In genomic region chr2:64938607-64939285, GRCh38 we compare ENCODE assay signal across 21 cellular contexts. TPM values are rescaled to one million over a fixed set of nuclear protein-coding genes. Genes with fewer than 3 reads are reported as not detected.
DNase-seq lines count a peak whose midpoint lies in the region; ATAC-seq, FAIRE-seq and TF ChIP-seq lines count a peak whose summit lies in the region.
"Had no signal": no experiment of that assay in that cellular context is flagged by ENCODE, and none has a peak within 500 bp of the region (broad histone marks: within the 10 kb centered on the region; RNA-seq: fewer than 3 reads in every experiment).

No MANE protein-coding gene starts in this region.

- no peaks in the 10 kb centered on the region for H3K79me1 ChIP-seq in H1 (ENCODE audit: low read depth, low read length)

- no peak for DNase-seq in natural killer cell treated with Interleukin-12 subunit alpha and Interleukin-12 subunit beta and Interleukin-15 and Interleukin-18, amount 100 ng/mL, for 72 hours (ENCODE audit: low spot score)
- DNase-seq in natural killer cell (no peak), MM.1S (peak; percentile 40), H1 (ENCODE audit: low read depth in 1 of 2, low spot score in 2 of 2) (no peak), NCI-H446 (lab: John Stamatoyannopoulos, UW) (no peak)
- DNase-seq in activated naive CD4-positive, alpha-beta T cell treated with anti-CD3 and anti-CD28 coated beads, Interleukin-2, amount 10 ng/mL, durations not matched to agents 7 days and 5 days: no peak
- DNase-seq in activated T-cell treated with anti-CD3 and anti-CD28 coated beads, Interleukin-2, amount 50 U/mL, for 24 hours: no peak
- DNase-seq: activated T-cell treated with anti-CD3 and anti-CD28 coated beads, Interleukin-2, amount 50 U/mL, for 1 hour; colonic mucosa; DMS 273 treated with DMSO at 0.1 percent for 48 hours; KG1; mesenchymal stem cell; NCI-H1092 treated with DMSO at 0.1 percent for 48 hours; NCI-H82; trophoblast cell had no signal

- peaks cover 50% of the 10 kb centered on the region for H3K4me1 ChIP-seq in MM.1S (ENCODE audit: low read length)
- H3K4me1 ChIP-seq in H1 (replicated peaks in 1 of 4; ENCODE audit: control insufficient read depth in 3 of 4, insufficient read depth in 4 of 4, low read length in 3 of 4): peaks cover 0 to 5% (median 3%) of the 10 kb centered on the region in 4 experiments; a peak in 4 of 7 replicates
- H3K4me1 ChIP-seq in subcutaneous abdominal adipose tissue (ENCODE audit: control insufficient read depth in 5 of 5, insufficient read depth in 5 of 5, low read length in 5 of 5): peaks cover 2 to 32% (median 18%) of the 10 kb centered on the region in 5 donors
- H3K4me1 ChIP-seq: colonic mucosa had no signal

- H2AFZ ChIP-seq in MM.1S (ENCODE audit: low read length): no peak overlapping the region
- no peak overlapping the region for H2AFZ ChIP-seq in H1 (ENCODE audit: low read length)

- H3K36me3 ChIP-seq in MM.1S (replicated peaks; ENCODE audit: insufficient read depth, low read length) (0 out of 2 replicates have a peak, but pooled peaks cover 6% of the 10 kb centered on the region), H1 (ENCODE audit: control insufficient read depth in 2 of 4, insufficient read depth in 4 of 4, low read length in 3 of 4) (no peaks in the 10 kb centered on the region), subcutaneous abdominal adipose tissue (ENCODE audit: control insufficient read depth in 5 of 5, insufficient read depth in 5 of 5, low read length in 5 of 5) (no peaks in the 10 kb centered on the region)
- H3K36me3 ChIP-seq: colonic mucosa had no signal

- no peaks in the 10 kb centered on the region for H3K9me2 ChIP-seq in MM.1S (replicated peaks; ENCODE audit: insufficient read depth, low read length)

- no peak for ATAC-seq in natural killer cell treated with Interleukin-12 subunit alpha and Interleukin-12 subunit beta and Interleukin-15 and Interleukin-18, amount 100 ng/mL, for 72 hours
- no peak for ATAC-seq in natural killer cell

- no peak overlapping the region for H3K14ac ChIP-seq in H1 (ENCODE audit: insufficient read length)

- H4K20me1 ChIP-seq in MM.1S (ENCODE audit: insufficient read depth, low read length) (no peaks in the 10 kb centered on the region), H1 (replicated peaks in 1 of 2; ENCODE audit: control insufficient read depth in 1 of 2, insufficient read depth in 2 of 2, low read length in 2 of 2) (no peaks in the 10 kb centered on the region)

- no peak overlapping the region for H4K8ac ChIP-seq in H1 (ENCODE audit: extremely low read depth, insufficient read depth, low read length)

- no peak overlapping the region for H2BK5ac ChIP-seq in H1 (ENCODE audit: low read depth, low read length)

- no peaks in the 10 kb centered on the region for H3K27me3 Mint-ChIP-seq in natural killer cell treated with Interleukin-12 subunit alpha and Interleukin-12 subunit beta and Interleukin-15 and Interleukin-18, amount 100 ng/mL, for 72 hours
- H3K27me3 Mint-ChIP-seq in natural killer cell (ENCODE audit: low read depth in 2 of 2): peaks cover 0 to 7% of the 10 kb centered on the region in 2 donors
- peaks cover 14% of the 10 kb centered on the region for H3K27me3 Mint-ChIP-seq in activated naive CD4-positive, alpha-beta T cell treated with anti-CD3 and anti-CD28 coated beads, Interleukin-2, amount 10 ng/mL, durations not matched to agents 7 days and 5 days
- H3K27me3 Mint-ChIP-seq in activated T-cell treated with anti-CD3 and anti-CD28 coated beads, Interleukin-2, amount 50 U/mL, for 24 hours: no peaks in the 10 kb centered on the region

- H3K4me3 ChIP-seq in MM.1S (ENCODE audit: low read length): peak overlapping the region; percentile 75
- no peak overlapping the region for H3K4me3 ChIP-seq in H1 (ENCODE audit: extremely low read depth in 1 of 4, insufficient read depth in 2 of 4, low read depth in 3 of 4, low read length in 4 of 4)
- H3K4me3 ChIP-seq in subcutaneous abdominal adipose tissue (ENCODE audit: low read depth in 1 of 5, low read length in 5 of 5): peak overlapping the region in 1 of 5 donors; percentile 50
- H3K4me3 ChIP-seq: colonic mucosa had no signal

- H2BK120ac ChIP-seq in H1 (replicated peaks; ENCODE audit: low read depth, low read length): no peak overlapping the region

- TF ChIP-seq CTCF in natural killer cell (IDR thresholded peaks at IDR 0.05) (no peak), MM.1S (IDR thresholded peaks at IDR 0.05; ENCODE audit: low read length) (no peak), H1 (IDR thresholded peaks at IDR 0.05; ENCODE audit: control extremely low read depth in 1 of 3, insufficient read depth in 1 of 3, low read depth in 1 of 3, low read length in 3 of 3) (no peak)

- no peaks in the 10 kb centered on the region for H3K9me3 ChIP-seq in MM.1S (replicated peaks; ENCODE audit: insufficient read depth, low read length)
- peaks cover 0 to 3% of the 10 kb centered on the region in 2 experiments; a peak in 1 of 4 replicates for H3K9me3 ChIP-seq in H1 (ENCODE audit: insufficient read depth in 2 of 2, low read depth in 1 of 2, low read length in 1 of 2)
- no peaks in the 10 kb centered on the region for H3K9me3 ChIP-seq in subcutaneous abdominal adipose tissue (ENCODE audit: control insufficient read depth in 5 of 5, low read length in 5 of 5)
- H3K9me3 ChIP-seq: colonic mucosa had no signal

- peak overlapping the region; percentile 47 for H3K4me3 Mint-ChIP-seq in natural killer cell treated with Interleukin-12 subunit alpha and Interleukin-12 subunit beta and Interleukin-15 and Interleukin-18, amount 100 ng/mL, for 72 hours
- no peak overlapping the region for H3K4me3 Mint-ChIP-seq in natural killer cell
- H3K4me3 Mint-ChIP-seq in activated naive CD4-positive, alpha-beta T cell treated with anti-CD3 and anti-CD28 coated beads, Interleukin-2, amount 10 ng/mL, durations not matched to agents 7 days and 5 days: no peak overlapping the region
- no peak overlapping the region for H3K4me3 Mint-ChIP-seq in activated T-cell treated with anti-CD3 and anti-CD28 coated beads, Interleukin-2, amount 50 U/mL, for 24 hours

- peaks cover 45% of the 10 kb centered on the region for H3F3A ChIP-seq in MM.1S (ENCODE audit: insufficient read depth, low read length)

- POLR2A ChIA-PET in H1 (lab: Charles Lee; ENCODE audit: partially characterized antibody): interaction anchor here (1.8 to 1.9 kb wide), 2 partner anchors 13 to 118 kb away, joined by 5 to 6 read pairs; partner anchors contain the start of gene CEP68

- H3K4me2 ChIP-seq in MM.1S (ENCODE audit: low read depth, low read length) (peak overlapping the region; percentile 94), H1 (ENCODE audit: insufficient read depth in 1 of 2, low read depth in 2 of 2, low read length in 2 of 2) (no peak overlapping the region)

- peak overlapping the region in 1 of 2 donors; percentile 45 for H3K27ac Mint-ChIP-seq in natural killer cell treated with Interleukin-12 subunit alpha and Interleukin-12 subunit beta and Interleukin-15 and Interleukin-18, amount 100 ng/mL, for 72 hours
- H3K27ac Mint-ChIP-seq in natural killer cell: peak overlapping the region in 1 of 2 donors; percentile 88
- H3K27ac Mint-ChIP-seq in activated naive CD4-positive, alpha-beta T cell treated with anti-CD3 and anti-CD28 coated beads, Interleukin-2, amount 10 ng/mL, durations not matched to agents 7 days and 5 days: no peak overlapping the region
- no peak overlapping the region for H3K27ac Mint-ChIP-seq in activated T-cell treated with anti-CD3 and anti-CD28 coated beads, Interleukin-2, amount 50 U/mL, for 24 hours
- H3K27ac Mint-ChIP-seq: activated naive CD4-positive, alpha-beta T cell treated with anti-CD3 and anti-CD28 coated beads, Interleukin-2, amount 50 U/mL, for 72 hours; stimulated activated effector memory CD8-positive, alpha-beta T cell treated with anti-CD3 and anti-CD28 coated beads, Interleukin-12 subunit alpha, Interleukin-12 subunit beta, amount 100 ng/mL, for 72 hours had no signal

- H2BK15ac ChIP-seq in H1 (ENCODE audit: low read length): 0 out of 2 replicates have a peak overlapping the region, but pooled peaks have one; percentile 63

- no peak overlapping the region for H2BK20ac ChIP-seq in H1 (ENCODE audit: low read length)

- H3K36me3 Mint-ChIP-seq in natural killer cell treated with Interleukin-12 subunit alpha and Interleukin-12 subunit beta and Interleukin-15 and Interleukin-18, amount 100 ng/mL, for 72 hours: no peaks in the 10 kb centered on the region
- H3K36me3 Mint-ChIP-seq in natural killer cell: no peaks in the 10 kb centered on the region
- no peaks in the 10 kb centered on the region for H3K36me3 Mint-ChIP-seq in activated naive CD4-positive, alpha-beta T cell treated with anti-CD3 and anti-CD28 coated beads, Interleukin-2, amount 10 ng/mL, durations not matched to agents 7 days and 5 days
- no peaks in the 10 kb centered on the region for H3K36me3 Mint-ChIP-seq in activated T-cell treated with anti-CD3 and anti-CD28 coated beads, Interleukin-2, amount 50 U/mL, for 24 hours (ENCODE audit: low read depth)
- H3K36me3 Mint-ChIP-seq: stimulated activated effector memory CD8-positive, alpha-beta T cell treated with anti-CD3 and anti-CD28 coated beads, Interleukin-12 subunit alpha, Interleukin-12 subunit beta, amount 100 ng/mL, for 72 hours had no signal

- no peak overlapping the region for H3K4ac ChIP-seq in H1 (replicated peaks; ENCODE audit: insufficient read length, low read depth, low read length)

- no peak for TF ChIP-seq RAD21 in H1 (IDR thresholded peaks at IDR 0.05 in 1 of 2, conservative IDR thresholded peaks at IDR 0.05 in 1 of 2; ENCODE audit: low read depth in 2 of 2, low read length in 2 of 2)

- no peak overlapping the region for H3K23ac ChIP-seq in H1 (ENCODE audit: insufficient read length)

- H2AK5ac ChIP-seq in H1 (ENCODE audit: low read depth, low read length): no peak overlapping the region

- H3K27me3 ChIP-seq in MM.1S (replicated peaks; ENCODE audit: insufficient read depth, low read length) (no peaks in the 10 kb centered on the region), H1 (replicated peaks in 1 of 4; ENCODE audit: control insufficient read depth in 3 of 4, extremely low read depth in 1 of 4, insufficient read depth in 3 of 4, low read length in 3 of 4) (no peaks in the 10 kb centered on the region), subcutaneous abdominal adipose tissue (ENCODE audit: control insufficient read depth in 5 of 5, insufficient read depth in 4 of 5, low read length in 5 of 5) (no peaks in the 10 kb centered on the region)
- H3K27me3 ChIP-seq: colonic mucosa had no signal

- FAIRE-seq in H1 (lab: Jason Lieb, UNC): no peak
- FAIRE-seq: A204.1 had no signal

- H3K4me1 Mint-ChIP-seq in natural killer cell treated with Interleukin-12 subunit alpha and Interleukin-12 subunit beta and Interleukin-15 and Interleukin-18, amount 100 ng/mL, for 72 hours (ENCODE audit: low read depth in 2 of 2): peaks cover 21 to 26% of the 10 kb centered on the region in 2 donors
- peaks cover 9 to 30% of the 10 kb centered on the region in 2 donors for H3K4me1 Mint-ChIP-seq in natural killer cell
- peaks cover 22% of the 10 kb centered on the region for H3K4me1 Mint-ChIP-seq in activated naive CD4-positive, alpha-beta T cell treated with anti-CD3 and anti-CD28 coated beads, Interleukin-2, amount 10 ng/mL, durations not matched to agents 7 days and 5 days
- H3K4me1 Mint-ChIP-seq in activated T-cell treated with anti-CD3 and anti-CD28 coated beads, Interleukin-2, amount 50 U/mL, for 24 hours (ENCODE audit: low read depth): peaks cover 6% of the 10 kb centered on the region

- H3K9me3 Mint-ChIP-seq in natural killer cell treated with Interleukin-12 subunit alpha and Interleukin-12 subunit beta and Interleukin-15 and Interleukin-18, amount 100 ng/mL, for 72 hours: no peaks in the 10 kb centered on the region
- H3K9me3 Mint-ChIP-seq in natural killer cell: no peaks in the 10 kb centered on the region
- H3K9me3 Mint-ChIP-seq in activated naive CD4-positive, alpha-beta T cell treated with anti-CD3 and anti-CD28 coated beads, Interleukin-2, amount 10 ng/mL, durations not matched to agents 7 days and 5 days: peaks cover 11% of the 10 kb centered on the region
- peaks cover 4% of the 10 kb centered on the region for H3K9me3 Mint-ChIP-seq in activated T-cell treated with anti-CD3 and anti-CD28 coated beads, Interleukin-2, amount 50 U/mL, for 24 hours
- H3K9me3 Mint-ChIP-seq: stimulated activated effector memory CD8-positive, alpha-beta T cell treated with anti-CD3 and anti-CD28 coated beads, Interleukin-12 subunit alpha, Interleukin-12 subunit beta, amount 100 ng/mL, for 72 hours had no signal

- no peak for TF ChIP-seq EP300 in H1 (IDR thresholded peaks at IDR 0.05; ENCODE audit: borderline replicate concordance in 1 of 2, low read depth in 2 of 2, low read length in 2 of 2)

- intact Hi-C loops in natural killer cell (cut with micrococcal nuclease): no loop called here

- no peak overlapping the region; the same call in 1 of the 2 replicates for H2BK12ac ChIP-seq in H1 (ENCODE audit: low read depth, low read length)

- H3K9ac ChIP-seq in MM.1S (ENCODE audit: low read length) (peak overlapping the region; percentile 89), H1 (replicated peaks in 1 of 4; ENCODE audit: extremely low read depth in 1 of 4, low read depth in 3 of 4, low read length in 3 of 4) (no peak overlapping the region), subcutaneous abdominal adipose tissue (ENCODE audit: low read length in 5 of 5) (no peak overlapping the region)

- H3K18ac ChIP-seq in H1 (ENCODE audit: extremely low read depth, low read length): no peak overlapping the region; the same call in 1 of the 2 replicates

- no peak overlapping the region for H4K5ac ChIP-seq in H1 (ENCODE audit: insufficient read length, low read depth, low read length)

- H4K91ac ChIP-seq in H1 (replicated peaks; ENCODE audit: insufficient read length, low read length): no peak overlapping the region

- CTCF ChIA-PET in H1 (lab: Charles Lee; ENCODE audit: partially characterized antibody): interaction anchor here (0.9 to 5.0 kb wide), 4 partner anchors 9 to 20 kb away, joined by 4 to 22 read pairs (median 10); no protein-coding TSS in a partner anchor
- CTCF ChIA-PET in activated naive CD4-positive, alpha-beta T cell treated with anti-CD3 and anti-CD28 coated beads, Interleukin-2, amount 10 ng/mL, durations not matched to agents 7 days and 5 days (lab: Charles Lee): interaction anchor here (0.8 to 1.2 kb wide), 4 partner anchors 14 to 94 kb away, joined by 3 read pairs; no protein-coding TSS in a partner anchor

- H3K27ac ChIP-seq in MM.1S (ENCODE audit: low read length) (peak overlapping the region; percentile 91), H1 (ENCODE audit: low read depth, low read length) (no peak overlapping the region), subcutaneous abdominal adipose tissue (ENCODE audit: low read depth, low read length) (peak overlapping the region; percentile 63)
- H3K27ac ChIP-seq: C4-2B, VCaP had no signal

- no peaks in the 10 kb centered on the region; the same call in 1 of the 2 replicates for H3K23me2 ChIP-seq in H1 (ENCODE audit: low read depth, low read length)

- WGBS in H1 (ENCODE audit: extremely low coverage in 1 of 2, insufficient coverage in 1 of 2, insufficient read length in 1 of 2, insufficient replicate concordance in 2 of 2, low coverage in 1 of 2, low lambda C conversion rate in 2 of 2, missing lambda C conversion rate in 1 of 2), 2 experiments: 77 to 100% methylated on average over 2 to 7 of the region's 7 CpGs

- TF ChIP-seq POLR2A in H1 (IDR thresholded peaks at IDR 0.05; ENCODE audit: control extremely low read depth in 1 of 2, low read depth in 2 of 2, low read length in 2 of 2): no peak

- no peak overlapping the region for H3K56ac ChIP-seq in H1 (replicated peaks; ENCODE audit: insufficient read length, low read depth, low read length)

- H3K79me2 ChIP-seq in MM.1S (ENCODE audit: low read length) (peaks cover 54% of the 10 kb centered on the region), H1 (ENCODE audit: control insufficient read depth in 1 of 2, insufficient read depth in 2 of 2, low read length in 2 of 2) (no peaks in the 10 kb centered on the region)

RNA-seq across cellular contexts. Expression of gene SLC1A4, which starts 50.5 kb away (rescaled TPM):
- 10 to 100 TPM; 34.5 to 34.7 TPM for total RNA-seq in natural killer cell treated with Interleukin-12 subunit alpha and Interleukin-12 subunit beta and Interleukin-15 and Interleukin-18, amount 100 ng/mL, for 72 hours
- total RNA-seq in natural killer cell: 10 to 100 TPM in 1 of 3 donors, 1 to 10 TPM in 2; 3.9 to 13.8 (median 5.6) TPM
- total RNA-seq in H1 (2021; fragmentation: NEBNext Ultra II Directional; extraction: Animal tissue kit (Norgen Biotek cat#: 25700)): 0.57 and 0.86 TPM in 2 replicates
- 0.44 and 0.71 TPM in 2 replicates for polyA plus RNA-seq in H1 (2011; rRNA removed)
- polyA plus RNA-seq in H1 (2011; cell fraction: cytosol; rRNA removed): 0.54 TPM
- 0.93 TPM for polyA plus RNA-seq in H1 (2011; cell fraction: nucleus; rRNA removed)
- 0.47 to 0.60 TPM (median 0.50 TPM) in 4 replicates for polyA plus RNA-seq in H1 (2012, experiment 1 of 2)
- 0.39 TPM for polyA plus RNA-seq in H1 (2012, experiment 2 of 2)
- 0.30 TPM for polyA plus RNA-seq in H1 (2013, experiment 1 of 2)
- polyA plus RNA-seq in H1 (2013, experiment 2 of 2): 0.28 TPM
- 0.76 and 0.85 TPM in 2 replicates for polyA minus RNA-seq in H1 (2011; rRNA and poly(A)+ RNA removed)
- polyA minus RNA-seq in H1 (2011; cell fraction: cytosol; rRNA and poly(A)+ RNA removed): 0.37 TPM
- 1.1 TPM for polyA minus RNA-seq in H1 (2011; cell fraction: nucleus; rRNA and poly(A)+ RNA removed)
